Comparison of ENCODE assay signal across 33 cellular contexts in genomic region chr20:23088891-23089290, GRCh38. TPM values are rescaled to one million over a fixed set of nuclear protein-coding genes. Genes with fewer than 3 reads are reported as not detected.
"Had no signal": no experiment of that assay in that cellular context is flagged by ENCODE, and none has a peak within 500 bp of the region (broad histone marks: within the 10 kb centered on the region; RNA-seq: fewer than 3 reads in every experiment).

No MANE protein-coding gene starts in this region.

- H3K27ac ChIP-seq: brain microvascular endothelial cell, coronary artery, esophagus muscularis mucosa, foreskin keratinocyte, WERI-Rb-1 had no signal

- H3K4me1 ChIP-seq: foreskin keratinocyte had no signal

- H3K4me3 Mint-ChIP-seq: activated B cell treated with CpG ODN at 0.5 μM for 24 hours; activated CD4-positive, alpha-beta memory T cell treated with anti-CD3 and anti-CD28 coated beads, Interleukin-2, amount 10 ng/mL, durations not matched to agents 7 days and 5 days; activated CD4-positive, alpha-beta T cell treated with anti-CD3 and anti-CD28 coated beads, Interleukin-2, amount 10 ng/mL, durations not matched to agents 24 days and 14 days; activated naive CD8-positive, alpha-beta T cell; activated T-cell treated with anti-CD3 and anti-CD28 coated beads, Interleukin-2, amount 50 U/mL, for 24 hours; activated T-cell treated with anti-CD3 and anti-CD28 coated beads, Interleukin-2, amount 50 U/mL, for 72 hours; central memory CD8-positive, alpha-beta T cell; effector memory CD8-positive, alpha-beta T cell; T-helper 17 cell; T-helper 2 cell treated with Interferon-gamma antibody and Interleukin-4, amounts not matched to agents 5 μg/mL and 100 μg/mL, for 36 hours had no signal

- H3K27me3 Mint-ChIP-seq: activated naive CD8-positive, alpha-beta T cell had no signal

- H3K36me3 Mint-ChIP-seq: activated naive CD8-positive, alpha-beta T cell had no signal

- DNase-seq: activated B cell treated with CpG ODN at 0.5 μM for 24 hours; activated CD4-positive, alpha-beta memory T cell treated with anti-CD3 and anti-CD28 coated beads, Interleukin-2, amount 10 ng/mL, durations not matched to agents 7 days and 5 days; activated CD4-positive, alpha-beta T cell treated with anti-CD3 and anti-CD28 coated beads, Interleukin-2, amount 10 ng/mL, durations not matched to agents 24 days and 14 days; activated CD4-positive, alpha-beta T cell treated with anti-CD3 and anti-CD28 coated beads, Interleukin-2, amount 50 U/mL, for 4 hours; activated CD8-positive, alpha-beta memory T cell treated with anti-CD3 and anti-CD28 coated beads, Interleukin-2, amount 50 U/mL, for 48 hours; activated gamma-delta T cell; activated naive CD4-positive, alpha-beta T cell; activated naive CD4-positive, alpha-beta T cell treated with anti-CD3 and anti-CD28 coated beads, Interleukin-2, amount 50 U/mL, for 16 hours; activated T-cell treated with anti-CD3 and anti-CD28 coated beads for 4 hours; activated T-cell treated with anti-CD3 and anti-CD28 coated beads, Interleukin-2, amount 50 U/mL, for 24 hours; activated T-cell treated with anti-CD3 and anti-CD28 coated beads, Interleukin-2, amount 50 U/mL, for 72 hours; amniotic stem cell; anterior cingulate cortex; brain microvascular endothelial cell; dermis blood vessel endothelial cell; effector CD4-positive, alpha-beta T cell; effector memory CD8-positive, alpha-beta T cell; erythroblast; foreskin keratinocyte; gastrocnemius medialis; T-helper 1 cell; T-helper 17 cell; T1000; WERI-Rb-1 had no signal

- H3K9me3 Mint-ChIP-seq: activated B cell treated with CpG ODN at 0.5 μM for 24 hours; activated CD4-positive, alpha-beta memory T cell treated with anti-CD3 and anti-CD28 coated beads, Interleukin-2, amount 10 ng/mL, durations not matched to agents 7 days and 5 days; activated CD4-positive, alpha-beta T cell treated with anti-CD3 and anti-CD28 coated beads, Interleukin-2, amount 10 ng/mL, durations not matched to agents 24 days and 14 days; activated T-cell treated with anti-CD3 and anti-CD28 coated beads, Interleukin-2, amount 50 U/mL, for 24 hours; activated T-cell treated with anti-CD3 and anti-CD28 coated beads, Interleukin-2, amount 50 U/mL, for 72 hours; central memory CD8-positive, alpha-beta T cell; effector memory CD8-positive, alpha-beta T cell; T-helper 2 cell treated with Interferon-gamma antibody and Interleukin-4, amounts not matched to agents 5 μg/mL and 100 μg/mL, for 36 hours had no signal

- ATAC-seq: activated CD4-positive, CD25-positive, alpha-beta regulatory T cell treated with anti-CD3 and anti-CD28 coated beads, Interleukin-2, amount 50 U/mL, for 24 hours; activated T-cell treated with anti-CD3 and anti-CD28 coated beads, Interleukin-2, amount 50 U/mL, for 72 hours; effector memory CD8-positive, alpha-beta T cell; foreskin keratinocyte; gastrocnemius medialis; T-helper 17 cell had no signal

- FAIRE-seq: astrocyte, bronchial epithelial cell had no signal

- H3K4me3 ChIP-seq: coronary artery, esophagus muscularis mucosa, gastrocnemius medialis had no signal

- H3K9me3 ChIP-seq: esophagus muscularis mucosa, gastrocnemius medialis had no signal

- H3K27me3 ChIP-seq: brain microvascular endothelial cell, esophagus muscularis mucosa, foreskin keratinocyte, gastrocnemius medialis had no signal

- H3K36me3 ChIP-seq: brain microvascular endothelial cell, esophagus muscularis mucosa, gastrocnemius medialis, WERI-Rb-1 had no signal

- H3K27ac Mint-ChIP-seq: activated B cell treated with CpG ODN at 0.5 μM for 24 hours; activated CD4-positive, alpha-beta memory T cell treated with anti-CD3 and anti-CD28 coated beads, Interleukin-2, amount 10 ng/mL, durations not matched to agents 7 days and 5 days; activated CD4-positive, alpha-beta T cell treated with anti-CD3 and anti-CD28 coated beads, Interleukin-2, amount 10 ng/mL, durations not matched to agents 24 days and 14 days; activated naive CD8-positive, alpha-beta T cell; activated T-cell treated with anti-CD3 and anti-CD28 coated beads, Interleukin-2, amount 50 U/mL, for 24 hours; activated T-cell treated with anti-CD3 and anti-CD28 coated beads, Interleukin-2, amount 50 U/mL, for 72 hours; T-helper 2 cell treated with Interferon-gamma antibody and Interleukin-4, amounts not matched to agents 5 μg/mL and 100 μg/mL, for 36 hours had no signal

- H3K4me1 Mint-ChIP-seq: activated B cell treated with CpG ODN at 0.5 μM for 24 hours; central memory CD8-positive, alpha-beta T cell had no signal

RNA-seq across cellular contexts. Expression of gene CD93, which starts 2.8 kb away (rescaled TPM):
- total RNA-seq: activated B cell treated with CpG ODN at 0.5 μM for 24 hours, foreskin keratinocyte had no signal
- polyA plus RNA-seq: foreskin keratinocyte had no signal

RNA-seq across cellular contexts. Expression of gene THBD, which starts 39.4 kb away (rescaled TPM):
- total RNA-seq: activated B cell treated with CpG ODN at 0.5 μM for 24 hours; activated CD4-positive, alpha-beta memory T cell treated with anti-CD3 and anti-CD28 coated beads, Interleukin-2, amount 10 ng/mL, durations not matched to agents 7 days and 5 days; activated CD4-positive, alpha-beta T cell treated with anti-CD3 and anti-CD28 coated beads, Interleukin-2, amount 10 ng/mL, durations not matched to agents 24 days and 14 days; activated T-cell treated with anti-CD3 and anti-CD28 coated beads, Interleukin-2, amount 50 U/mL, for 72 hours had no signal

RNA-seq across cellular contexts. Expression of gene SSTR4, which starts 53.8 kb away (rescaled TPM):
- total RNA-seq: activated B cell treated with CpG ODN at 0.5 μM for 24 hours; activated CD4-positive, alpha-beta memory T cell treated with anti-CD3 and anti-CD28 coated beads, Interleukin-2, amount 10 ng/mL, durations not matched to agents 7 days and 5 days; activated CD4-positive, alpha-beta T cell treated with anti-CD3 and anti-CD28 coated beads, Interleukin-2, amount 10 ng/mL, durations not matched to agents 24 days and 14 days; activated T-cell treated with anti-CD3 and anti-CD28 coated beads, Interleukin-2, amount 50 U/mL, for 72 hours; astrocyte; bronchial epithelial cell; cardiac septum; dermis blood vessel endothelial cell; esophagus muscularis mucosa; foreskin keratinocyte; gastrocnemius medialis; T-helper 17 cell had no signal
- polyA plus RNA-seq: foreskin keratinocyte had no signal
